ENCODE assay signal across 8 cellular contexts in the genomic region with DNA sequence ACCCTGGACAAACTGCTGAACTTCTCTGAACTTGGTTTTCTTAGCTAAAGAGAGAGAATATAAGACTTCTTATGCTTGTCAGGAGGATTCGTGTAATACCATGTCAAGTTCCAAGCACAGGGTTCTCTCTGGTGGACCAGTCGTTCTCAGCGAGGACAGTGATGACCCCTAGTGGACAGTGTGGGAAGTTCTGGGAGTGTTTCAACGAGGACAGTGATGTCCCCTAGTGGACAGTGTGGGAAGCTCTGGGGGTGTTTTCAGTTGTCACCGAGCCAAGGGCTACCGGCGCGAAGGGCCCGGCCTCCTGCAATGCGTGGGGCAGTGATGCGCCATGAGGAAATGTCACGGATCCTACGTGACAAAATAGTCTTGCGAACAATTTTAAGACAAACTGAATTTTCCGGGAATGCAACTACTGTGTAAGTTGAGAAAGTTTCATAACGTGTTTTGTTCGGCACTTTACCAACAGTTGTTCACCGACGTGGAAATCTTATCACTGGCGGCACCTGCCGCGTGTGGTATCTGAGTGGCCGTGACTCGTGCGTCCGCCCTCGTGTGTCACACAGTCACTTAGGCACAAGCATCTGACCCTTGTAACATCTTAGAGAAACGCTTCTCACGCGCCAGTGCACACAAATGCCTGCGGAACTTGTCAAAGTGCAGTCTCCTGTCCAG. TPM values are rescaled to one million over a fixed set of nuclear protein-coding genes. Genes with fewer than 3 reads are reported as not detected.
DNase-seq lines count a peak whose midpoint lies in the region; ATAC-seq, FAIRE-seq and TF ChIP-seq lines count a peak whose summit lies in the region.

No MANE protein-coding gene starts in this region.

- H3K79me1 ChIP-seq in IMR-90 (ENCODE audit: low read depth in 1 of 2, low read length in 2 of 2): no peaks in the 10 kb centered on the region

- H3K36me3 ChIP-seq in IMR-90 (ENCODE audit: control insufficient read depth, insufficient read depth, low read length): no peaks in the 10 kb centered on the region
- H3K36me3 ChIP-seq in endothelial cell of umbilical vein (ENCODE audit: control insufficient read depth in 2 of 2, extremely low read depth in 1 of 2, insufficient read depth in 2 of 2, low read length in 2 of 2): no peaks in the 10 kb centered on the region

- peak; percentile 100 for TF ChIP-seq CTCF in IMR-90 (conservative IDR thresholded peaks at IDR 0.05; ENCODE audit: low read depth, low read length)
- TF ChIP-seq CTCF in endothelial cell of umbilical vein (IDR thresholded peaks at IDR 0.05; ENCODE audit: extremely low read depth in 1 of 2, insufficient read depth in 1 of 2, low read depth in 1 of 2, low read length in 2 of 2): peak; percentile 100

- ATAC-seq in GM21515 (IDR thresholded peaks at IDR 0.05; ENCODE audit: unreplicated experiment) (peak; percentile 86), IMR-90 (ENCODE audit: low read depth) (peak; percentile 99)

- peak; percentile 99 for FAIRE-seq in endothelial cell of umbilical vein (lab: Jason Lieb, UNC)

- CTCF ChIA-PET in IMR-90 (lab: Yijun Ruan, JAX) (interaction anchor here (0.5 to 1.7 kb wide), 11 partner anchors 8 to 410 kb away, joined by 3 to 6 read pairs (median 4); no protein-coding TSS in a partner anchor), endothelial cell of umbilical vein (lab: Charles Lee) (interaction anchor here (0.6 to 11.6 kb wide), 38 partner anchors 8 to 668 kb away, joined by 3 to 454 read pairs (median 5); partner anchors contain the start of genes PPP1R2 and XXYLT1)

- H3K18ac ChIP-seq in IMR-90 (ENCODE audit: low read depth, low read length): no peak overlapping the region

- H2BK5ac ChIP-seq in IMR-90 (ENCODE audit: low read depth, low read length, poor library complexity, severe bottlenecking): no peak overlapping the region

- H3K14ac ChIP-seq in IMR-90 (replicated peaks; ENCODE audit: low read depth, low read length): no peak overlapping the region

- H4K8ac ChIP-seq in IMR-90 (ENCODE audit: low read depth in 2 of 2, low read length in 2 of 2): no peak overlapping the region

- no peak overlapping the region for H2BK20ac ChIP-seq in IMR-90 (ENCODE audit: low read depth, low read length)

- no peaks in the 10 kb centered on the region for H4K20me1 ChIP-seq in IMR-90 (ENCODE audit: insufficient read depth, low read length)
- no peaks in the 10 kb centered on the region for H4K20me1 ChIP-seq in endothelial cell of umbilical vein (replicated peaks; ENCODE audit: control insufficient read depth, extremely low read depth, insufficient read depth, low read length)

- H3K27me3 ChIP-seq in IMR-90 (ENCODE audit: control insufficient read depth, insufficient read depth, low read length): peaks cover 8% of the 10 kb centered on the region; the same call in 1 of the 2 replicates
- no peaks in the 10 kb centered on the region for H3K27me3 ChIP-seq in endothelial cell of umbilical vein (ENCODE audit: control insufficient read depth in 2 of 2, insufficient read depth in 2 of 2, low read length in 2 of 2)

- H3K4me3 ChIP-seq in IMR-90 (ENCODE audit: insufficient read depth, low read depth, low read length) (no peak overlapping the region), endothelial cell of umbilical vein (replicated peaks in 1 of 3; ENCODE audit: insufficient read depth in 1 of 3, low read depth in 1 of 3, low read length in 3 of 3) (no peak overlapping the region)

- H2BK120ac ChIP-seq in IMR-90 (ENCODE audit: low read depth, low read length): no peak overlapping the region

- POLR2A ChIA-PET in IMR-90 (lab: Charles Lee; ENCODE audit: unreplicated experiment) (no interaction called here), endothelial cell of umbilical vein (lab: Charles Lee) (no interaction called here)

- dilution Hi-C loops in IMR-90 (cut with HindIII; ENCODE audit: low sequenced_read_pairs, unreplicated experiment) (no loop called here), endothelial cell of umbilical vein (cut with MboI; ENCODE audit: extremely low pct_ligation_motif_present, low sequenced_read_pairs) (no loop called here)

- H3K9me3 ChIP-seq in IMR-90 (ENCODE audit: control insufficient read depth, insufficient read depth, low read length): no peaks in the 10 kb centered on the region
- no peaks in the 10 kb centered on the region for H3K9me3 ChIP-seq in endothelial cell of umbilical vein (replicated peaks; ENCODE audit: control insufficient read depth, insufficient read depth, low read length)

- 0 out of 2 replicates have a peak, but pooled peaks cover 2% of the 10 kb centered on the region for H3K4me1 ChIP-seq in IMR-90 (ENCODE audit: control insufficient read depth, insufficient read depth, low read length)
- no peaks in the 10 kb centered on the region for H3K4me1 ChIP-seq in endothelial cell of umbilical vein (ENCODE audit: control insufficient read depth, extremely low read depth, insufficient read depth, low read length)

- DNase-seq in DMS 273 (lab: John Stamatoyannopoulos, UW; ENCODE audit: unreplicated experiment) (peak; percentile 98), IMR-90 (peak; percentile 89), NOMO-1 treated with dmso at 0.1 percent for 144 hours (lab: John Stamatoyannopoulos, UW; ENCODE audit: unreplicated experiment) (peak; percentile 86), endothelial cell of umbilical vein (ENCODE audit: low read depth, low spot score) (peak; percentile 84), mucosa of gallbladder (ENCODE audit: low spot score) (peak; percentile 92)
- peak; percentile 59 to 76 (median 64) for DNase-seq in activated CD8-positive, alpha-beta memory T cell treated with anti-CD3 and anti-CD28 coated beads for 48 hours (ENCODE audit: low read depth in 2 of 3, low spot score in 2 of 3)
- DNase-seq in stimulated activated CD8-positive, alpha-beta memory T cell treated with anti-CD3 and anti-CD28 coated beads, Interleukin-4, amount 100 ng/mL, for 48 hours: peak; percentile 93

- no peak overlapping the region for H3K4ac ChIP-seq in IMR-90 (ENCODE audit: low read depth, low read length)

- peak; percentile 98 for TF ChIP-seq RAD21 in IMR-90 (IDR thresholded peaks at IDR 0.05; ENCODE audit: low read length)

- H3K4me2 ChIP-seq in IMR-90 (ENCODE audit: low read depth, low read length) (peak overlapping the region; percentile 9; the same call in 1 of the 2 replicates), endothelial cell of umbilical vein (ENCODE audit: insufficient read depth, low read length) (no peak overlapping the region)

- H2AFZ ChIP-seq in IMR-90 (replicated peaks; ENCODE audit: low read length, poor library complexity) (peak overlapping the region; percentile 2), endothelial cell of umbilical vein (ENCODE audit: low read depth, low read length) (no peak overlapping the region)

- H3K9ac ChIP-seq in IMR-90 (ENCODE audit: low read depth, low read length): no peak overlapping the region
- H3K9ac ChIP-seq in endothelial cell of umbilical vein (replicated peaks; ENCODE audit: extremely low read depth, insufficient read depth, low read length): no peak overlapping the region

- H2AK9ac ChIP-seq in IMR-90 (replicated peaks; ENCODE audit: low read depth, low read length, poor library complexity): no peak overlapping the region

- no peak for TF ChIP-seq POLR2A in IMR-90 (IDR thresholded peaks at IDR 0.05; ENCODE audit: low read depth, low read length)
- no peak for TF ChIP-seq POLR2A in endothelial cell of umbilical vein (IDR thresholded peaks at IDR 0.05; ENCODE audit: low read depth, low read length)

- no peak overlapping the region for H4K91ac ChIP-seq in IMR-90 (ENCODE audit: insufficient read depth, low read depth, low read length)

- H3K79me2 ChIP-seq in endothelial cell of umbilical vein (ENCODE audit: control insufficient read depth, insufficient read depth, low read length): no peaks in the 10 kb centered on the region

- intact Hi-C loops in IMR-90 (cut with micrococcal nuclease): loop anchor here (5.0 kb wide), 2 partner anchors 141 to 346 kb away; no protein-coding TSS in a partner anchor
- intact Hi-C loops in endothelial cell of umbilical vein (cut with micrococcal nuclease): loop anchor here (2.0 to 10.0 kb wide), 4 partner anchors 141 to 346 kb away; partner anchors contain the start of gene PPP1R2

- H3K23ac ChIP-seq in IMR-90 (ENCODE audit: low read depth, low read length): no peak overlapping the region

- BruUV-seq in IMR-90 (replicated peaks; lab: Mats Ljungman, UMichigan) (no TSS peak), endothelial cell of umbilical vein (replicated peaks; lab: Mats Ljungman, UMichigan) (no TSS peak)

- peaks cover 2% of the 10 kb centered on the region; the same call in 1 of the 2 replicates for H3K9me1 ChIP-seq in IMR-90 (ENCODE audit: insufficient read depth, low read length)
- H3K9me1 ChIP-seq in endothelial cell of umbilical vein (replicated peaks; ENCODE audit: control insufficient read depth, extremely low read depth, insufficient read depth, low read length): no peaks in the 10 kb centered on the region

- in situ Hi-C loops in IMR-90 (cut with MboI; ENCODE audit: low sequenced_read_pairs): no loop called here

- H3K27ac ChIP-seq in IMR-90 (ENCODE audit: insufficient read depth, low read length) (no peak overlapping the region), endothelial cell of umbilical vein (ENCODE audit: insufficient read depth, low read depth, low read length) (no peak overlapping the region)

- WGBS in IMR-90 (ENCODE audit: extremely low coverage in 2 of 2, insufficient read length in 1 of 2), 2 experiments: 42% methylated on average over 12 of the region's 31 CpGs; no CpG with 5 or more reads in 1 of the 2 experiments

- H2BK15ac ChIP-seq in IMR-90 (ENCODE audit: low read depth, low read length): no peak overlapping the region

- no peak overlapping the region for H4K5ac ChIP-seq in IMR-90 (ENCODE audit: low read depth, low read length)

- H3K56ac ChIP-seq in IMR-90 (ENCODE audit: extremely low read depth, insufficient read depth, low read length): no peak overlapping the region

- H2AK5ac ChIP-seq in IMR-90 (ENCODE audit: low read depth, low read length): no peak overlapping the region

RNA-seq across cellular contexts. Expression of gene MUC4, which starts 39.3 kb away (rescaled TPM):
- total RNA-seq in IMR-90 (2012; rRNA removed): not detected in 2 replicates
- polyA plus RNA-seq in IMR-90 (2012; rRNA removed): not detected in 2 replicates
- not detected in 2 replicates for polyA plus RNA-seq in IMR-90 (2012; cell fraction: cytosol; rRNA removed)
- not detected in 2 replicates for polyA plus RNA-seq in IMR-90 (2012; cell fraction: nucleus; rRNA removed; ENCODE audit: low replicate concordance)
- total RNA-seq in endothelial cell of umbilical vein: not detected in 2 replicates
- 0.04 and 0.06 TPM in 2 replicates for polyA plus RNA-seq in endothelial cell of umbilical vein
- 0.05 TPM in 1 of 2 replicates, not detected in the other for polyA plus RNA-seq in endothelial cell of umbilical vein (2011; cell fraction: cytosol; rRNA removed)
- polyA plus RNA-seq in endothelial cell of umbilical vein (2011; cell fraction: nucleus; rRNA removed): not detected in 2 replicates
- polyA plus RNA-seq in endothelial cell of umbilical vein (2012): 0.11 TPM in 1 of 2 replicates, not detected in the other
- 0.34 TPM in 1 of 2 replicates, not detected in the other for polyA minus RNA-seq in endothelial cell of umbilical vein
- not detected for polyA minus RNA-seq in endothelial cell of umbilical vein (2011; cell fraction: cytosol; rRNA and poly(A)+ RNA removed)
- 0.14 TPM in 1 of 2 replicates, not detected in the other for polyA minus RNA-seq in endothelial cell of umbilical vein (2011; cell fraction: nucleus; rRNA and poly(A)+ RNA removed)
- 0.14 TPM for total RNA-seq in mucosa of gallbladder

RNA-seq across cellular contexts. Expression of gene TNK2, which starts 57.4 kb away (rescaled TPM):
- total RNA-seq in IMR-90 (2012; rRNA removed) (2.2 TPM in 2 replicates), endothelial cell of umbilical vein (71.6 and 77.0 TPM in 2 replicates), mucosa of gallbladder (47.3 TPM)
- polyA plus RNA-seq in IMR-90 (2012; rRNA removed) (13.4 and 13.8 TPM in 2 replicates), endothelial cell of umbilical vein (18.6 and 23.1 TPM in 2 replicates)
- 10.2 and 10.5 TPM in 2 replicates for polyA plus RNA-seq in IMR-90 (2012; cell fraction: cytosol; rRNA removed)
- 86.5 and 180 TPM in 2 replicates for polyA plus RNA-seq in IMR-90 (2012; cell fraction: nucleus; rRNA removed; ENCODE audit: low replicate concordance)
- 8.4 and 12.5 TPM in 2 replicates for polyA plus RNA-seq in endothelial cell of umbilical vein (2011; cell fraction: cytosol; rRNA removed)
- polyA plus RNA-seq in endothelial cell of umbilical vein (2011; cell fraction: nucleus; rRNA removed): 99.5 and 113 TPM in 2 replicates
- polyA plus RNA-seq in endothelial cell of umbilical vein (2012): 12.0 and 19.5 TPM in 2 replicates
- 16.3 and 28.5 TPM in 2 replicates for polyA minus RNA-seq in endothelial cell of umbilical vein
- 25.0 TPM for polyA minus RNA-seq in endothelial cell of umbilical vein (2011; cell fraction: cytosol; rRNA and poly(A)+ RNA removed)
- 26.9 and 49.0 TPM in 2 replicates for polyA minus RNA-seq in endothelial cell of umbilical vein (2011; cell fraction: nucleus; rRNA and poly(A)+ RNA removed)

Comparison
In these comparisons a context has a peak if more than half of its experiments do, and no peak if none do; other contexts are left out.
1. RNA of gene TNK2, which starts 57.4 kb away (total RNA-seq): 71.6 to 77.0 TPM in endothelial cell of umbilical vein and 47.3 TPM in mucosa of gallbladder (single experiment); 2.2 TPM in IMR-90; every median in the first group is over 10 times any median in the second.
2. Peak in every context shown above with its lines, with median percentiles within 50 percentile points of each other: DNase-seq.